ENCODE assay signal across 1 cellular context in the genomic region with DNA sequence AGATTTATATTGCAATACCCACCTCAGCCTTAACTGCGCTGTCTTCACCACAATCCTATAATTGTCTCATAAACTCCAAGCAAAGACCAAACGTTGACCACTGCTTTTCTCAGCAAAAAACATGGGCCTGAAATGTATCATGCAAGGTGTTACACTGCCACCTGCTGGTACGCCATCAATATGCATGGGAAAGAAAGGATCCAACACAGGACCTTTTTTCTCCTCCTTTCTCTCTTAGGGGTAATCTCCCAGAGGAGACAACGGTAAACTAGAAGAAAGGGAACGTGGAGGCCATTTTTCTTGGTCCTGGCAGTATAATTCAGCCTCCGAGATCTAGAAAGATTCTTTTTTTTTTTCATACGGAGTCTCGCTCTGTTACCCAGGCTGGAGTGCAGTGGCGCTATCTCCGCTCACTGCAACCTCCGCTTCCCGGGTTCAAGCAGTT.
TF ChIP-seq lines count a peak whose summit lies in the region.

No MANE protein-coding gene starts in this region.

TF ChIP-seq in HepG2, 621 proteins besides CTCF, POLR2A, EP300 and RAD21 (continued from another document):
- TF ChIP-seq FOXP4 (CRISPR knock-in tag; IDR thresholded peaks at IDR 0.05), result no peak
- no peak for TF ChIP-seq MXD3 (CRISPR knock-in tag; IDR thresholded peaks at IDR 0.05)
- TF ChIP-seq ZNF775 (CRISPR knock-in tag; IDR thresholded peaks at IDR 0.05; ENCODE audit: borderline replicate concordance), result no peak
- peak; percentile 28; the same call in 1 of the 2 replicates for TF ChIP-seq FOXK1 (CRISPR knock-in tag; IDR thresholded peaks at IDR 0.05; ENCODE audit: borderline replicate concordance, low read depth)
- peak; percentile 78; the same call in 1 of the 2 replicates for TF ChIP-seq ZNF331 (CRISPR knock-in tag; IDR thresholded peaks at IDR 0.05)
- TF ChIP-seq XRCC5 (optimal IDR thresholded peaks at IDR 0.05; ENCODE audit: low read length), result peak; percentile 69
- TF ChIP-seq ERF (CRISPR knock-in tag; IDR thresholded peaks at IDR 0.05), result peak; percentile 63; the same call in 1 of the 2 replicates
- TF ChIP-seq HOMEZ (CRISPR knock-in tag; IDR thresholded peaks at IDR 0.05; ENCODE audit: low read depth), result peak; percentile 67; the same call in 1 of the 2 replicates
- no peak for TF ChIP-seq ZNF557 (CRISPR knock-in tag; IDR thresholded peaks at IDR 0.05)
- TF ChIP-seq MAFF (IDR thresholded peaks at IDR 0.05; ENCODE audit: low read depth, low read length), result peak; percentile 85
- no peak for TF ChIP-seq SOX13 (IDR thresholded peaks at IDR 0.05)
- TF ChIP-seq SOX13 (CRISPR knock-in tag; conservative IDR thresholded peaks at IDR 0.05 in 1 of 2, IDR thresholded peaks at IDR 0.05 in 1 of 2), result peak in 1 of 2 experiments; percentile 24; a peak in 1 of 4 replicates
